In the genomic region with DNA sequence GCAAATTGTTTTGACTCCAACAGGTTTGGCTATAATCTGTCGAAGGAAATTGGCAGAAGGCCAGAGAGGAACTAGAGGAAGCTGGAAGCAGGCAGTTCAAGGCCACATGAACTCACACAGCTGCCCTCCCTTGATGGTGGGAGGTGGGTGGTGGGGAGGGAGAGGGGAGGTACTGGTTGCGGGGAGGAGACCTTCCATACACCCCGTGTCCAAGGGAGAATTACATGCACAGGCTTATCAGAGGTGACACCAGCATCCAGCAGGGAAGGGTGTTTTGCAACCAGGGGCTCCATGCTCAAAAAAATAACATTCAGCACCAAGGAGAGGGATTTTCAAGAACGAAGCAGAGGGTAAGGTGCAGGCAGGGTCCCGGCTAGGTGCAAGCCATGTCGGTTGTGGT, we compare ENCODE assay signal across 16 cellular contexts. TPM values are rescaled to one million over a fixed set of nuclear protein-coding genes. Genes with fewer than 3 reads are reported as not detected.
DNase-seq lines count a peak whose midpoint lies in the region; ATAC-seq and TF ChIP-seq lines count a peak whose summit lies in the region.
"Had no signal": no experiment of that assay in that cellular context is flagged by ENCODE, and none has a peak within 500 bp of the region (broad histone marks: within the 10 kb centered on the region; RNA-seq: fewer than 3 reads in every experiment).

No MANE protein-coding gene starts in this region.

- intact Hi-C loops in natural killer cell (cut with micrococcal nuclease) = no loop called here

- TF ChIP-seq CTCF in fibroblast of the aortic adventitia (IDR thresholded peaks at IDR 0.05; ENCODE audit: insufficient read depth, low read length) (no peak), natural killer cell (IDR thresholded peaks at IDR 0.05) (no peak)

- H3K9me3 Mint-ChIP-seq in natural killer cell (no peaks in the 10 kb centered on the region), T-cell (no peaks in the 10 kb centered on the region)
- H3K9me3 Mint-ChIP-seq: activated T-helper 1 cell treated with anti-CD3 and anti-CD28 coated beads, Interleukin-12 subunit alpha, Interleukin-12 subunit beta, Interleukin-2, Interleukin-4 antibody, amounts not matched to agents 30 ng/mL and 10 ng/mL and 1 ng/mL, durations not matched to agents 14 hours and 24 hours and 36 hours had no signal

- no peak for ATAC-seq in natural killer cell
- no peak for ATAC-seq in T-cell (replicated peaks in 1 of 4)
- ATAC-seq in GM19397 (IDR thresholded peaks at IDR 0.05; ENCODE audit: unreplicated experiment) = no peak
- ATAC-seq: left colon had no signal

- CTCF ChIA-PET in T-cell (lab: Charles Lee) = interaction anchor here in 1 of 2 donors (1.4 kb wide), 1 partner anchor 8 kb away, joined by 5 read pairs; no protein-coding TSS in a partner anchor

- POLR2A ChIA-PET in T-cell (lab: Charles Lee) = no interaction called here

- H3K27ac Mint-ChIP-seq in natural killer cell (no peak overlapping the region), T-cell (no peak overlapping the region)
- H3K27ac Mint-ChIP-seq: activated T-helper 1 cell treated with anti-CD3 and anti-CD28 coated beads, Interleukin-12 subunit alpha, Interleukin-12 subunit beta, Interleukin-2, Interleukin-4 antibody, amounts not matched to agents 30 ng/mL and 10 ng/mL and 1 ng/mL, durations not matched to agents 14 hours and 24 hours and 36 hours; CD4-positive, CD25-positive, alpha-beta regulatory T cell had no signal

- H3K4me3 ChIP-seq in fibroblast of the aortic adventitia (ENCODE audit: low read depth, low read length) = no peak overlapping the region
- H3K4me3 ChIP-seq: smooth muscle cell had no signal

- H3K4me1 Mint-ChIP-seq in natural killer cell (peaks cover 10 to 11% of the 10 kb centered on the region in 2 donors), T-cell (peaks cover 11 to 18% (median 17%) of the 10 kb centered on the region in 3 donors)

- DNase-seq in COR-L47 (lab: John Stamatoyannopoulos, UW) (peak; percentile 92), HT-29 (ENCODE audit: low spot score) (peak; percentile 3), NCI-H82 treated with DMSO at 0.1 percent for 48 hours (lab: John Stamatoyannopoulos, UW; ENCODE audit: unreplicated experiment) (peak; percentile 20), fibroblast of the aortic adventitia (ENCODE audit: low read depth) (peak; percentile 26), natural killer cell (no peak), T-cell (no peak), SKM-1 (lab: John Stamatoyannopoulos, UW; ENCODE audit: unreplicated experiment) (no peak)
- DNase-seq: aorta; CD4-positive, CD25-positive, alpha-beta regulatory T cell; effector memory CD4-positive, alpha-beta T cell; glutamatergic neuron; left colon; NCI-H526 treated with DMSO at 0.1 percent for 48 hours had no signal

- H3K4me3 Mint-ChIP-seq in natural killer cell (no peak overlapping the region), T-cell (no peak overlapping the region)
- H3K4me3 Mint-ChIP-seq: activated T-helper 1 cell treated with anti-CD3 and anti-CD28 coated beads, Interleukin-12 subunit alpha, Interleukin-12 subunit beta, Interleukin-2, Interleukin-4 antibody, amounts not matched to agents 30 ng/mL and 10 ng/mL and 1 ng/mL, durations not matched to agents 14 hours and 24 hours and 36 hours; CD4-positive, CD25-positive, alpha-beta regulatory T cell had no signal

- H3K36me3 Mint-ChIP-seq in natural killer cell = no peaks in the 10 kb centered on the region
- no peaks in the 10 kb centered on the region for H3K36me3 Mint-ChIP-seq in T-cell
- H3K36me3 Mint-ChIP-seq: CD4-positive, CD25-positive, alpha-beta regulatory T cell had no signal

- H3K27me3 Mint-ChIP-seq in natural killer cell (ENCODE audit: low read depth in 2 of 2) (peaks cover 14 to 39% of the 10 kb centered on the region in 2 donors), T-cell (peaks cover 17 to 22% of the 10 kb centered on the region in 2 donors)

RNA-seq across cellular contexts. Expression of a gene that starts 9.1 kb away (rescaled TPM):
- not detected in 2 replicates for total RNA-seq in HT-29 (2014; rRNA removed; shearing (Covaris generic))
- not detected in 2 replicates for total RNA-seq in fibroblast of the aortic adventitia (ENCODE audit: low replicate concordance)
- not detected for total RNA-seq in natural killer cell
- total RNA-seq in T-cell = not detected
- total RNA-seq: activated T-helper 1 cell treated with anti-CD3 and anti-CD28 coated beads, Interleukin-12 subunit alpha, Interleukin-12 subunit beta, Interleukin-2, Interleukin-4 antibody, amounts not matched to agents 30 ng/mL and 10 ng/mL and 1 ng/mL, durations not matched to agents 14 hours and 24 hours and 36 hours; CD4-positive, CD25-positive, alpha-beta regulatory T cell; smooth muscle cell had no signal

RNA-seq across cellular contexts. Expression of a gene that starts 44.5 kb away (rescaled TPM):
- total RNA-seq in HT-29 (2014; rRNA removed; shearing (Covaris generic)) = 196 and 211 TPM in 2 replicates
- total RNA-seq in fibroblast of the aortic adventitia (ENCODE audit: low replicate concordance) (102 and 154 TPM in 2 replicates), natural killer cell (100 to 1,000 TPM in 2 of 3 donors, 10 to 100 TPM in 1; 90.4 to 114 (median 109) TPM), T-cell (10 to 100 TPM; 48.6 to 76.5 (median 66.4) TPM)

Comparison
In these comparisons a context has a peak if more than half of its experiments do, and no peak if none do; other contexts are left out.
1. DNase-seq: peak in COR-L47 (single experiment), HT-29 (single experiment), NCI-H82 treated with DMSO at 0.1 percent for 48 hours (single experiment) and fibroblast of the aortic adventitia (single experiment); none in natural killer cell (single experiment), T-cell (0 of 34) and SKM-1 (single experiment).